In genomic region chr2:157143901-157144300, GRCh38 we compare ENCODE assay signal across 4 cellular contexts.
"Had no signal": no experiment of that assay in that cellular context is flagged by ENCODE, and none has a peak within 500 bp of the region (broad histone marks: within the 10 kb centered on the region; RNA-seq: fewer than 3 reads in every experiment).

No MANE protein-coding gene starts in this region.

- H2AFZ ChIP-seq: GM23248 had no signal

- H3K4me3 ChIP-seq: GM23248 had no signal

- DNase-seq: GM23248, H9, HCEC 1CT, IMR-90 had no signal

- H3K9ac ChIP-seq: GM23248 had no signal

- H3K27ac ChIP-seq: GM23248 had no signal
